Comparison of ENCODE assay signal across 8 cellular contexts in the genomic region with DNA sequence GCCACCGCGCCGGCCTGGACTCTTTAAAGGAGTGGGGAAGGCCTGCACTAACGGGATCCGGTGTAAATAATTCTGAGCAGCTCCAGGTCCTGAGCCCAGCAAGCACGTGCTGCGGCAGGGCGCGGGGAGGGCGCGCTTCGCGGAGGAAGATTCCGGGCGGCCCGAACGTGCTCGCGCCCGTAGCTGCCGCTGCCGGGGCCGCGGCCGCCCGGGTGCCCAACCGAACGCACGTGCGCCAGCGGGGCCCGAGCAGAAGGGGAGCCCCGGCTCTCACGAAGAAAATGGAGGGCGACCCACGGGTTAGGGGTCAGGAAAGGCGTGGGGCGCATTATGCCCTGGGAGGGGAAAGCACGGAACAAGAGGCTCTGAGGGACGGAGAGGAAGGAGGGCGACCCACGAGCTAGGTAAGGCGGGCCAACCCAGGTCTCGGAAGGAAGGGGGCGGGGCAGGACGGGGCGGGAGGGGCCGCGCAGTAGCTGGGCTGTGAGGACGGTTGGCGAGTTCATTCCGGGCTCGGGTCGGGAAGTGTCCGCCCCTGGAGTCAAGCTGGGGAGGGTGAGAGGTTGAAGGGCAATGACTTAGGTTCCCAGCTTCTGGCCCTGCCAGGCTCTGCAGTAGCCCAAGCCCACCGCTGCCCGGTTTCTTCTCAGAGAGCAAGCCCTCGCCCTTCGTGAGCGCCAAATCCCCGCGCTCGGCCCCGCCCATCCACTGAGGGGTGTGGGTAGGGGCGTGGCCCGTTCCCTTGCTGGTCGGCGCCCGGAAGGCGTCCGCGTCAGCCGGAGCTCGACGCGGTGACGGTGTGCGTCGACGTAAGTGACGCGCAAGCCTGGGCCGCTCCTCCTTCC. TPM values are rescaled to one million over a fixed set of nuclear protein-coding genes. Genes with fewer than 3 reads are reported as not detected.
DNase-seq lines count a peak whose midpoint lies in the region; ATAC-seq and TF ChIP-seq lines count a peak whose summit lies in the region.

A gene with protein sequence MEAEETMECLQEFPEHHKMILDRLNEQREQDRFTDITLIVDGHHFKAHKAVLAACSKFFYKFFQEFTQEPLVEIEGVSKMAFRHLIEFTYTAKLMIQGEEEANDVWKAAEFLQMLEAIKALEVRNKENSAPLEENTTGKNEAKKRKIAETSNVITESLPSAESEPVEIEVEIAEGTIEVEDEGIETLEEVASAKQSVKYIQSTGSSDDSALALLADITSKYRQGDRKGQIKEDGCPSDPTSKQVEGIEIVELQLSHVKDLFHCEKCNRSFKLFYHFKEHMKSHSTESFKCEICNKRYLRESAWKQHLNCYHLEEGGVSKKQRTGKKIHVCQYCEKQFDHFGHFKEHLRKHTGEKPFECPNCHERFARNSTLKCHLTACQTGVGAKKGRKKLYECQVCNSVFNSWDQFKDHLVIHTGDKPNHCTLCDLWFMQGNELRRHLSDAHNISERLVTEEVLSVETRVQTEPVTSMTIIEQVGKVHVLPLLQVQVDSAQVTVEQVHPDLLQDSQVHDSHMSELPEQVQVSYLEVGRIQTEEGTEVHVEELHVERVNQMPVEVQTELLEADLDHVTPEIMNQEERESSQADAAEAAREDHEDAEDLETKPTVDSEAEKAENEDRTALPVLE (plus strand): TSS at position 195 of the 845 bp plus-strand sequence. CDS start 1,140 bp downstream, outside the sequence.

- H3K4me3 Mint-ChIP-seq in endodermal cell, result peak within 1 kb of the TSS; percentile 88

- H3K27ac ChIP-seq in endodermal cell (ENCODE audit: low read depth, low read length) (peak within 1 kb of the TSS; percentile 92), mesodermal cell (ENCODE audit: low read depth, low read length, severe bottlenecking) (peak within 1 kb of the TSS; percentile 95)

- H3K27ac Mint-ChIP-seq in endodermal cell, result peak within 1 kb of the TSS; percentile 97

- H3K36me3 ChIP-seq in NT2/D1 (ENCODE audit: insufficient read depth, insufficient read length, low read length) (peaks cover 31% of the 10 kb centered on the region), endodermal cell (ENCODE audit: control insufficient read depth, insufficient read depth, low read length) (peaks cover 31% of the 10 kb centered on the region), mesodermal cell (ENCODE audit: control insufficient read depth, insufficient read depth, low read length) (peaks cover 33% of the 10 kb centered on the region)

- peak within 1 kb of the TSS; percentile 93 for H3K9ac ChIP-seq in NT2/D1 (ENCODE audit: insufficient read length, low read depth)
- H3K9ac ChIP-seq in endodermal cell (ENCODE audit: extremely low read depth, low read length, poor library complexity, severe bottlenecking), result peak within 1 kb of the TSS; percentile 95

- peak within 1 kb of the TSS; percentile 80 for H3K4me3 ChIP-seq in NT2/D1 (ENCODE audit: insufficient read length, low read depth)
- H3K4me3 ChIP-seq in endodermal cell (ENCODE audit: low read length), result peak within 1 kb of the TSS; percentile 100
- H3K4me3 ChIP-seq in mesodermal cell (ENCODE audit: extremely low read depth, insufficient read depth, low read length, poor library complexity, severe bottlenecking), result peak within 1 kb of the TSS; percentile 84

- peaks cover 11% of the 10 kb centered on the region for H3K4me1 Mint-ChIP-seq in endodermal cell

- H3K9me3 ChIP-seq in NT2/D1 (ENCODE audit: insufficient read depth, low read length), result no peaks in the 10 kb centered on the region
- no peaks in the 10 kb centered on the region for H3K9me3 ChIP-seq in endodermal cell (ENCODE audit: control insufficient read depth, low read length)
- H3K9me3 ChIP-seq in mesodermal cell (ENCODE audit: control insufficient read depth, low read length), result no peaks in the 10 kb centered on the region

- peaks cover 28% of the 10 kb centered on the region for H3K36me3 Mint-ChIP-seq in endodermal cell (ENCODE audit: low read depth)

- 0 to 1% methylated on average over 11 to 83 of the region's 83 CpGs for WGBS in endodermal cell (ENCODE audit: insufficient coverage in 1 of 2, insufficient read length in 1 of 2), 2 experiments
- 1 to 2% methylated on average over 58 to 74 of the region's 83 CpGs for WGBS in mesodermal cell (ENCODE audit: insufficient coverage in 2 of 2), 2 experiments

- H3K4me1 ChIP-seq in NT2/D1 (ENCODE audit: insufficient read depth, insufficient read length) (no peaks in the 10 kb centered on the region), endodermal cell (ENCODE audit: control insufficient read depth, insufficient read depth, low read length) (no peaks in the 10 kb centered on the region), mesodermal cell (ENCODE audit: control insufficient read depth, insufficient read depth, low read length, poor library complexity, severe bottlenecking) (peaks cover 17% of the 10 kb centered on the region)

- no peaks in the 10 kb centered on the region for H3K27me3 Mint-ChIP-seq in endodermal cell (ENCODE audit: insufficient read depth)

- DNase-seq in COR-L47 (lab: John Stamatoyannopoulos, UW) (peak; percentile 96), HUDEP-2 (lab: John Stamatoyannopoulos, UW; ENCODE audit: unreplicated experiment in 76 of 76) (peak in 75 of 76 experiments; percentile 42 to 97 (median 92)), NT2/D1 (ENCODE audit: low read depth, low spot score) (peak; percentile 93), endodermal cell (peak; percentile 97)
- DNase-seq in activated CD8-positive, alpha-beta memory T cell treated with anti-CD3 and anti-CD28 coated beads, Interleukin-2, amount 50 U/mL, for 1 hour (ENCODE audit: extremely low read depth), result peak; percentile 83
- peak; percentile 91 to 96 for DNase-seq in stimulated activated CD8-positive, alpha-beta memory T cell treated with anti-CD3 and anti-CD28 coated beads, Interleukin-15, amount 100 ng/mL, for 4 hours (ENCODE audit: low read depth in 2 of 2)

- ATAC-seq in GM21381 (IDR thresholded peaks at IDR 0.05; ENCODE audit: unreplicated experiment), result peak; percentile 95

- no peaks in the 10 kb centered on the region for H3K27me3 ChIP-seq in NT2/D1 (ENCODE audit: insufficient read depth, insufficient read length)
- no peaks in the 10 kb centered on the region for H3K27me3 ChIP-seq in endodermal cell (ENCODE audit: control insufficient read depth, insufficient read depth, low read length, poor library complexity, severe bottlenecking)

- TF ChIP-seq CTCF in endodermal cell (conservative IDR thresholded peaks at IDR 0.05), result no peak

- no peaks in the 10 kb centered on the region for H3K9me3 Mint-ChIP-seq in endodermal cell

RNA-seq across cellular contexts. Expression of the gene that starts here (rescaled TPM):
- 10 to 100 TPM; 36.9 to 44.3 TPM for total RNA-seq in endodermal cell
- 37.5 TPM for polyA plus RNA-seq in endodermal cell (2013, experiment 1 of 2)
- polyA plus RNA-seq in endodermal cell (2013, experiment 2 of 2), result 39.8 TPM
- 29.3 TPM for polyA plus RNA-seq in mesodermal cell (2013, experiment 1 of 2)
- 31.7 TPM for polyA plus RNA-seq in mesodermal cell (2013, experiment 2 of 2)

Comparison
In these comparisons a context has a peak if more than half of its experiments do, and no peak if none do; other contexts are left out.
1. Peak in every context shown above with its lines: DNase-seq, ATAC-seq, H3K4me3 ChIP-seq and H3K27ac ChIP-seq.